Comparison of ENCODE assay signal across 13 cellular contexts in the genomic region with DNA sequence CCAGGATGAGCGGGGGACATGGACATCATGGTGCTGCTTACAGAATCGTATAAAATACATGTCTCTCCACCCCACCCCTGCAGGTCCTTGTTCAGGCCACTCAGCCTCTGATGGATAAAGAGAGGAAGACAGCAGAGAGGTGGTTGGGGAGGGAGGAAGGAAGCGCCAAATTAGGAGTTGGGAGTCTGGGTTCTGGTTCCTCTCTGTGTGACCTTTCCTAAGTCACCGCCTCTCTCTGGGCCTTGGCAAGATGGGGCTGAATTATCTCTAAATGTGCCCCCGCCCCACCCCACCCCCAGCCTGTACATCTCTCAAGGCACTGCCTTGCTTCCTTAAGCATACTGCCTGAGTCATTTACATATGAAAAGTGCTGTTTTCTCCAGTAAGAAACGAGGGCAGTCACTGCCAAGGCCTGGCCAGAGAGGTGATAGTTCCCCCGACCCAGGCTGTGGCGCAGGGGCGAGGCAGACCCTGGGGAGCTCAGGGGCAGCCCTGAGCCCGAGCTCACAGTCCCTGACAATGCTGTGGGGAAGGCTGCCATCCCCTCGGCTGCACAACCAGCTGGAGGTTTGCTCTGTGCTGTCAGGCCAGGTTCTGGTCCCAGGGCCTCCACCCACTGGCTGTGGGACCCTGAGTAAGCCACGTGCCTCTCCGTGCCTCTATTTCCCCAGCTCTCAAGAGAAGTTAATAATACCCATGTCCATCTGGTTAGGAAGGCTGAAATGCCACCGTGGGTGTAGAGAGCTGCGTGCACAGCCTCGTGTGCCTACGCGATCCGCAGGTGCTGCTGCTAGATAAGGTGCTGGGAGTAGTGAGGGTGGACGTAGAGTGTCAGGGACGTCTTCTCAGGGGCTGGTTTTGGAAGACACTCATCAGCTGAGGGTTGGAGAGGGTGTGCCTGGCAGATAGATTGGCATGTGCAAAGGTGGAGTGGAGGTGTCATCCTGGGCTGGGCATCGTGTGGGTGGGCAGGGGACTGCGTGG.
"Had no signal": no experiment of that assay in that cellular context is flagged by ENCODE, and none has a peak within 500 bp of the region (broad histone marks: within the 10 kb centered on the region; RNA-seq: fewer than 3 reads in every experiment).

No MANE protein-coding gene starts in this region.

- H3K4me1 ChIP-seq: gastroesophageal sphincter, psoas muscle had no signal

- H3K4me3 Mint-ChIP-seq: activated CD4-positive, alpha-beta T cell treated with anti-CD3 and anti-CD28 coated beads, Interleukin-2, amount 10 ng/mL, durations not matched to agents 24 days and 14 days; natural killer cell; type B pancreatic cell had no signal

- H3K9me3 Mint-ChIP-seq: activated CD4-positive, alpha-beta T cell treated with anti-CD3 and anti-CD28 coated beads, Interleukin-2, amount 10 ng/mL, durations not matched to agents 24 days and 14 days; natural killer cell; type B pancreatic cell had no signal

- H3K36me3 ChIP-seq: gastroesophageal sphincter, spleen had no signal

- DNase-seq: activated CD4-positive, alpha-beta T cell treated with anti-CD3 and anti-CD28 coated beads, Interleukin-2, amount 10 ng/mL, durations not matched to agents 24 days and 14 days; activated naive CD4-positive, alpha-beta T cell treated with Interleukin-2 at 50 U/mL for 16 hours; effector memory CD4-positive, alpha-beta T cell; hypothalamus; left colon; natural killer cell; psoas muscle; spleen; stimulated activated CD4-positive, alpha-beta T cell treated with anti-CD3 and anti-CD28 coated beads, Interleukin-2, amount 100 ng/mL, for 24 hours; stimulated activated naive CD4-positive, alpha-beta T cell treated with Interleukin-2 at 50 U/mL for 16 hours had no signal

- H3K36me3 Mint-ChIP-seq: natural killer cell, type B pancreatic cell had no signal

- H3K27ac Mint-ChIP-seq: activated CD4-positive, alpha-beta T cell treated with anti-CD3 and anti-CD28 coated beads, Interleukin-2, amount 10 ng/mL, durations not matched to agents 24 days and 14 days; natural killer cell; type B pancreatic cell had no signal

- H3K4me1 Mint-ChIP-seq: activated CD4-positive, alpha-beta T cell treated with anti-CD3 and anti-CD28 coated beads, Interleukin-2, amount 10 ng/mL, durations not matched to agents 24 days and 14 days had no signal

- ATAC-seq: gastroesophageal sphincter, left colon, natural killer cell, psoas muscle, sciatic nerve had no signal

- H3K4me3 ChIP-seq: gastroesophageal sphincter, psoas muscle, spleen had no signal

- H3K27ac ChIP-seq: gastroesophageal sphincter, psoas muscle, spleen had no signal

- H3K9me3 ChIP-seq: gastroesophageal sphincter, psoas muscle, spleen had no signal
